ENCODE assay signal across 1 cellular context in genomic region chr6:30725713-30726505, GRCh38.
A peak's percentile ranks its signal among the peaks of the same experiment; 100 is the strongest.
TF ChIP-seq lines count a peak whose summit lies in the region.

No MANE protein-coding gene starts in this region.

TF ChIP-seq in K562, 482 proteins besides CTCF, POLR2A, EP300 and RAD21 (continues in another document):
- TF ChIP-seq ZNF140 (CRISPR knock-in tag; IDR thresholded peaks at IDR 0.05) (no peak), BRF1 (IDR thresholded peaks at IDR 0.05; ENCODE audit: borderline replicate concordance, extremely low read depth, insufficient read length) (no peak), ZNF561 (CRISPR knock-in tag; conservative IDR thresholded peaks at IDR 0.05) (no peak), FOXP1 (CRISPR knock-in tag; IDR thresholded peaks at IDR 0.05) (peak; percentile 28; the same call in 1 of the 2 replicates), U2AF1 (optimal IDR thresholded peaks at IDR 0.05; ENCODE audit: low read depth, low read length) (no peak), ERF (CRISPR knock-in tag; IDR thresholded peaks at IDR 0.05) (peak; percentile 96), ZNF431 (CRISPR knock-in tag; IDR thresholded peaks at IDR 0.05) (no peak), HOXB6 (CRISPR knock-in tag; IDR thresholded peaks at IDR 0.05; ENCODE audit: borderline replicate concordance) (peak; percentile 75; the same call in 1 of the 2 replicates), HEY1 (CRISPR knock-in tag; IDR thresholded peaks at IDR 0.05; ENCODE audit: borderline replicate concordance) (no peak), LCOR (CRISPR knock-in tag; IDR thresholded peaks at IDR 0.05) (no peak), DDX20 (tag; IDR thresholded peaks at IDR 0.05; ENCODE audit: low read depth) (no peak), E2F8 (IDR thresholded peaks at IDR 0.05; ENCODE audit: low read depth, partially characterized antibody) (peak; percentile 82), CXXC5 (CRISPR knock-in tag; IDR thresholded peaks at IDR 0.05) (no peak), HNRNPUL1 (IDR thresholded peaks at IDR 0.05; ENCODE audit: low read length) (peak; percentile 93), CHD4 (IDR thresholded peaks at IDR 0.05; ENCODE audit: insufficient read depth, insufficient replicate concordance, low read depth, low read length, poor library complexity, severe bottlenecking) (no peak), PCBP2 (IDR thresholded peaks at IDR 0.05; ENCODE audit: low read depth, low read length, poor library complexity, severe bottlenecking) (no peak), ZNF347 (CRISPR knock-in tag; IDR thresholded peaks at IDR 0.05; ENCODE audit: low read depth) (peak; percentile 50; the same call in 1 of the 2 replicates), NR4A1 (CRISPR knock-in tag; IDR thresholded peaks at IDR 0.05) (0 out of 2 replicates have a peak, but pooled peaks have one; percentile 34), NR4A1 (tag; IDR thresholded peaks at IDR 0.05) (no peak), ZNF512 (tag; IDR thresholded peaks at IDR 0.05) (no peak), ZHX1 (conservative IDR thresholded peaks at IDR 0.05; ENCODE audit: low read length) (no peak), E2F4 (CRISPR knock-in tag; IDR thresholded peaks at IDR 0.05; ENCODE audit: low read depth) (no peak), THRB (CRISPR knock-in tag; conservative IDR thresholded peaks at IDR 0.05) (peak; percentile 97), ZFP30 (CRISPR knock-in tag; IDR thresholded peaks at IDR 0.05; ENCODE audit: borderline replicate concordance) (no peak), XRCC3 (IDR thresholded peaks at IDR 0.05) (no peak), RBM17 (IDR thresholded peaks at IDR 0.05; ENCODE audit: borderline replicate concordance, low read depth, low read length) (no peak), HINFP (tag; conservative IDR thresholded peaks at IDR 0.05; ENCODE audit: low read depth) (no peak), FUS (optimal IDR thresholded peaks at IDR 0.05; ENCODE audit: low read depth, low read length) (no peak), NR2C2 (CRISPR knock-in tag; IDR thresholded peaks at IDR 0.05) (no peak), NR2C2 (tag; IDR thresholded peaks at IDR 0.05) (0 out of 2 replicates have a peak, but pooled peaks have one; percentile 14), E2F1 (CRISPR knock-in tag; IDR thresholded peaks at IDR 0.05) (no peak), ATF1 (CRISPR knock-in tag; IDR thresholded peaks at IDR 0.05) (no peak), ATF1 (tag; IDR thresholded peaks at IDR 0.05) (no peak), TFAP4 (CRISPR knock-in tag; IDR thresholded peaks at IDR 0.05; ENCODE audit: borderline replicate concordance) (peak; percentile 61), ZKSCAN1 (IDR thresholded peaks at IDR 0.05; ENCODE audit: low read depth, low read length) (no peak), DEAF1 (CRISPR knock-in tag; IDR thresholded peaks at IDR 0.05) (peak; percentile 19; the same call in 1 of the 2 replicates), ZNF76 (CRISPR knock-in tag; IDR thresholded peaks at IDR 0.05; ENCODE audit: borderline replicate concordance) (no peak), PURB (CRISPR knock-in tag; IDR thresholded peaks at IDR 0.05; ENCODE audit: low read depth) (no peak), RBM39 (optimal IDR thresholded peaks at IDR 0.05; ENCODE audit: low read depth, low read length) (peak; percentile 93), ZBTB49 (CRISPR knock-in tag; IDR thresholded peaks at IDR 0.05; ENCODE audit: borderline replicate concordance) (no peak), USF1 (CRISPR knock-in tag; IDR thresholded peaks at IDR 0.05) (peak; percentile 36), ZFP36 (IDR thresholded peaks at IDR 0.05; ENCODE audit: low read depth, low read length, partially characterized antibody) (no peak), TFAM (CRISPR knock-in tag; conservative IDR thresholded peaks at IDR 0.05) (no peak), ZBTB8A (IDR thresholded peaks at IDR 0.05; ENCODE audit: partially characterized antibody) (no peak), OTX1 (CRISPR knock-in tag; IDR thresholded peaks at IDR 0.05) (peak; percentile 95), ZNF12 (CRISPR knock-in tag; IDR thresholded peaks at IDR 0.05) (no peak), NCOA1 (IDR thresholded peaks at IDR 0.05; ENCODE audit: low read depth) (no peak), E2F3 (CRISPR knock-in tag; IDR thresholded peaks at IDR 0.05) (peak; percentile 62), ZNF785 (CRISPR knock-in tag; IDR thresholded peaks at IDR 0.05) (no peak), CBFA2T3 (IDR thresholded peaks at IDR 0.05) (no peak), ZNF551 (CRISPR knock-in tag; IDR thresholded peaks at IDR 0.05) (peak; percentile 73)
